Comparison of ENCODE assay signal across 20 cellular contexts in the genomic region with DNA sequence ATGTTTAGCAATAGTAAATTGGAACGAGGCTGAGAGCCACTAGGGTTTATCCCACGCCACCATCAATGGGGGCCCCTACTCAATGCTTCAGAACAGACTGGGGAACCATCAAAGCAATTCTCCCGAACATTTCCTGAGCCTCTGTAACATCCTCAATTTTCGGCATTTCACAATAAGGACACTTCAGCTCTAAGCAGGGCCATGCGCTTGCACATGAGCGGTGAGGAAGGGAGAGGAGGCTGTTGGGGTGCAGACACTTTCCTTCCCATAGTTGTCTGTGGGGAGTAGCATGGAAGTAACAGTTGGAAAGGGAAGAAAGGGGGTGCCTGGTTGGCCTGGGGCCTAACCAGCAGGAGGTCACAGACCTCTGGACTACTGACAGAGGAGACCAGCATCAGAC.
"Had no signal": no experiment of that assay in that cellular context is flagged by ENCODE, and none has a peak within 500 bp of the region (broad histone marks: within the 10 kb centered on the region; RNA-seq: fewer than 3 reads in every experiment).

No MANE protein-coding gene starts in this region.

- DNase-seq: IMR-90, Karpas-422, KG1, MG63, NCI-H1092 treated with DMSO at 0.1 percent for 48 hours, NCI-H1436, NCI-H187, NCI-H2029, NCI-H2081 treated with DMSO at 0.1 percent for 48 hours, NCI-H2171, NCI-H226, NCI-H446, NCI-H510A, NCI-H524 treated with DMSO at 0.1 percent for 48 hours, NCI-H69, NCI-H774, Right ventricle myocardium superior, RPMI8226, SK-N-SH, SW 1271 had no signal

- H3K4me3 ChIP-seq: MG63 had no signal
